1 cellular context compared by ENCODE assay signal in the genomic region with DNA sequence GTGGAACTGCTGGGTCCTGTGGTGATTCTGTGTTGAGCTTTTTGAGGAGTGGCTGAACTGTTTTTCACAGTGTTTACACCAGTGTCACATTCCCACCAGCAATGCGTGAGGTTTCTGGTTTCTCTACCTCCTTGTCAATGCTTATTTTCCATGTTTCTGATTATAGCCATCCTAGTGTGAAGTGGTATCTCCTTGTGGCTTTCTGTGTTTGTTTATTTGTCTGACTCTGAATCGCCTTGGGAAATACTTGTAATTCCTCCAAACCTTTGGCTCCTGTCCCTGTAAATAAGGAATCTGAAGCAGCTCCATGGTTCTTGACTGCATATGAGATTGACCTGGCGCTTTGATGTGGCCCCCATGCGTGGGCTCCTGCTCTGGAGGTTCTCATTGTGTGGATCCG.
TF ChIP-seq lines count a peak whose summit lies in the region.

No MANE protein-coding gene starts in this region.

TF ChIP-seq in SK-N-SH treated with all-trans-retinoic acid at 6 μM for 48 hours, 23 proteins besides CTCF, POLR2A, EP300 and RAD21 (continued from another document):
- TF ChIP-seq ARNTL (CRISPR knock-in tag; IDR thresholded peaks at IDR 0.05; ENCODE audit: borderline replicate concordance, low read depth) (no peak), BACH2 (CRISPR knock-in tag; IDR thresholded peaks at IDR 0.05; ENCODE audit: borderline replicate concordance) (no peak), ZNF565 (CRISPR knock-in tag; conservative IDR thresholded peaks at IDR 0.05; ENCODE audit: low read depth) (no peak), TCF4 (CRISPR knock-in tag; IDR thresholded peaks at IDR 0.05; ENCODE audit: borderline replicate concordance) (no peak), ZC3H10 (CRISPR knock-in tag; IDR thresholded peaks at IDR 0.05) (no peak), PPARA (CRISPR knock-in tag; IDR thresholded peaks at IDR 0.05; ENCODE audit: borderline replicate concordance) (no peak), TOX (CRISPR knock-in tag; IDR thresholded peaks at IDR 0.05; ENCODE audit: borderline replicate concordance) (no peak), ZFP30 (CRISPR knock-in tag; IDR thresholded peaks at IDR 0.05) (no peak), CSDC2 (CRISPR knock-in tag; IDR thresholded peaks at IDR 0.05) (no peak), TSHZ2 (CRISPR knock-in tag; IDR thresholded peaks at IDR 0.05) (no peak)
- TF ChIP-seq, protein P1, sequence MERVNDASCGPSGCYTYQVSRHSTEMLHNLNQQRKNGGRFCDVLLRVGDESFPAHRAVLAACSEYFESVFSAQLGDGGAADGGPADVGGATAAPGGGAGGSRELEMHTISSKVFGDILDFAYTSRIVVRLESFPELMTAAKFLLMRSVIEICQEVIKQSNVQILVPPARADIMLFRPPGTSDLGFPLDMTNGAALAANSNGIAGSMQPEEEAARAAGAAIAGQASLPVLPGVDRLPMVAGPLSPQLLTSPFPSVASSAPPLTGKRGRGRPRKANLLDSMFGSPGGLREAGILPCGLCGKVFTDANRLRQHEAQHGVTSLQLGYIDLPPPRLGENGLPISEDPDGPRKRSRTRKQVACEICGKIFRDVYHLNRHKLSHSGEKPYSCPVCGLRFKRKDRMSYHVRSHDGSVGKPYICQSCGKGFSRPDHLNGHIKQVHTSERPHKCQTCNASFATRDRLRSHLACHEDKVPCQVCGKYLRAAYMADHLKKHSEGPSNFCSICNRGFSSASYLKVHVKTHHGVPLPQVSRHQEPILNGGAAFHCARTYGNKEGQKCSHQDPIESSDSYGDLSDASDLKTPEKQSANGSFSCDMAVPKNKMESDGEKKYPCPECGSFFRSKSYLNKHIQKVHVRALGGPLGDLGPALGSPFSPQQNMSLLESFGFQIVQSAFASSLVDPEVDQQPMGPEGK (CRISPR knock-in tag; IDR thresholded peaks at IDR 0.05; ENCODE audit: borderline replicate concordance): no peak
